27 cellular contexts compared by ENCODE assay signal in genomic region chr5:102375256-102375655, GRCh38.
A peak's percentile ranks its signal among the peaks of the same experiment; 100 is the strongest.
DNase-seq lines count a peak whose midpoint lies in the region; ATAC-seq and TF ChIP-seq lines count a peak whose summit lies in the region.
"Had no signal": no experiment of that assay in that cellular context is flagged by ENCODE, and none has a peak within 500 bp of the region (broad histone marks: within the 10 kb centered on the region; RNA-seq: fewer than 3 reads in every experiment).

No MANE protein-coding gene starts in this region.

- no peak for ATAC-seq in HG02884 (IDR thresholded peaks at IDR 0.05; ENCODE audit: unreplicated experiment)

- TF ChIP-seq CTCF in HEK293 (tag by site-specific recombination; IDR thresholded peaks at IDR 0.05), result no peak

- H3K36me3 ChIP-seq in HEK293 (ENCODE audit: control insufficient read depth in 2 of 2, insufficient read depth in 1 of 2, low read length in 2 of 2), result no peaks in the 10 kb centered on the region
- no peaks in the 10 kb centered on the region for H3K36me3 ChIP-seq in adipocyte (ENCODE audit: control insufficient read depth, insufficient read depth, low read length, severe bottlenecking)
- H3K36me3 ChIP-seq in mesenchymal stem cell (ENCODE audit: control insufficient read depth in 1 of 2, insufficient read depth in 2 of 2, low read depth in 1 of 2, low read length in 2 of 2), result no peaks in the 10 kb centered on the region
- H3K36me3 ChIP-seq: SJSA1 had no signal

- DNase-seq in adipocyte (ENCODE audit: low read depth) (peak; percentile 63), mesenchymal stem cell (peak; percentile 1), OCI-M2 (lab: John Stamatoyannopoulos, UW; ENCODE audit: unreplicated experiment) (no peak), NOMO-1 treated with dmso at 0.1 percent for 144 hours (lab: John Stamatoyannopoulos, UW; ENCODE audit: unreplicated experiment) (no peak), NCI-H446 treated with DMSO at 0.1 percent for 48 hours (lab: John Stamatoyannopoulos, UW) (no peak)
- DNase-seq: CD8-positive, alpha-beta memory T cell; DMS 273 treated with DMSO at 0.1 percent for 48 hours; DMS79; EL; GF-D8; H9; HFFc6; NCI-H1092; NCI-H1417 treated with DMSO at 0.1 percent for 48 hours; NCI-H1694 treated with DMSO at 0.1 percent for 48 hours; NCI-H2081; NCI-H2227 treated with DMSO at 0.1 percent for 48 hours; NCI-H510A; NCI-H774; Right ventricle myocardium superior; RPMI8226; T-helper 1 cell had no signal

- H3K4me3 ChIP-seq in HEK293 (ENCODE audit: low read depth, low read length) (no peak overlapping the region), adipocyte (ENCODE audit: low read length) (peak overlapping the region; percentile 40), mesenchymal stem cell (ENCODE audit: insufficient read depth in 1 of 2, low read depth in 1 of 2, low read length in 2 of 2) (peak overlapping the region in 1 of 2 experiments; percentile 12)
- H3K4me3 ChIP-seq: SJSA1 had no signal

- no peak overlapping the region for H3K4me2 ChIP-seq in mesenchymal stem cell (ENCODE audit: low read length, poor library complexity, severe bottlenecking)
- H3K4me2 ChIP-seq: KMS-11 had no signal

- whole genome bisulfite sequencing in mesenchymal stem cell, result 25% methylated on average over 1 of the region's 1 CpG

- no peaks in the 10 kb centered on the region for H3K79me1 ChIP-seq in mesenchymal stem cell (replicated peaks; ENCODE audit: low read length, poor library complexity, severe bottlenecking)

- no peak overlapping the region for H3K27ac ChIP-seq in HEK293 (ENCODE audit: extremely low read depth, low read depth, low read length)
- no peak overlapping the region for H3K27ac ChIP-seq in mesenchymal stem cell (ENCODE audit: low read length, poor library complexity, severe bottlenecking)
- H3K27ac ChIP-seq: C4-2B, KMS-11, SJSA1 had no signal

- H4K8ac ChIP-seq in mesenchymal stem cell (ENCODE audit: low read length), result no peak overlapping the region

- no peaks in the 10 kb centered on the region for H3K4me1 ChIP-seq in HEK293 (ENCODE audit: control insufficient read depth, insufficient read depth, low read length)
- H3K4me1 ChIP-seq in adipocyte (ENCODE audit: control insufficient read depth, insufficient read depth, low read length), result peaks cover 11% of the 10 kb centered on the region
- no peaks in the 10 kb centered on the region for H3K4me1 ChIP-seq in mesenchymal stem cell (ENCODE audit: control insufficient read depth, insufficient read depth, low read depth, low read length)
- H3K4me1 ChIP-seq: SJSA1 had no signal

- no peak overlapping the region for H3K14ac ChIP-seq in mesenchymal stem cell (ENCODE audit: low read length in 2 of 2)

- no peak overlapping the region for H3K4ac ChIP-seq in mesenchymal stem cell (ENCODE audit: low read depth in 1 of 2, low read length in 2 of 2)

- H4K91ac ChIP-seq in mesenchymal stem cell (ENCODE audit: low read length), result no peak overlapping the region

- no peak overlapping the region for H2BK12ac ChIP-seq in mesenchymal stem cell (ENCODE audit: low read length in 2 of 2)

- no peak overlapping the region for H2AK5ac ChIP-seq in mesenchymal stem cell (ENCODE audit: low read length, severe bottlenecking)

- H2AFZ ChIP-seq in mesenchymal stem cell (ENCODE audit: low read depth, low read length), result no peak overlapping the region

- no peaks in the 10 kb centered on the region for H3K9me3 ChIP-seq in HEK293 (ENCODE audit: control insufficient read depth, insufficient read depth, low read depth, low read length)
- no peaks in the 10 kb centered on the region for H3K9me3 ChIP-seq in adipocyte (ENCODE audit: control insufficient read depth, low read length)
- no peaks in the 10 kb centered on the region for H3K9me3 ChIP-seq in mesenchymal stem cell (ENCODE audit: control insufficient read depth, low read length)
- H3K9me3 ChIP-seq: SJSA1 had no signal

- H2BK15ac ChIP-seq in mesenchymal stem cell (ENCODE audit: low read depth, poor library complexity, severe bottlenecking), result no peak overlapping the region

- H3K9ac ChIP-seq in adipocyte (ENCODE audit: low read length) (peak overlapping the region; percentile 7), mesenchymal stem cell (ENCODE audit: low read length) (peak overlapping the region; percentile 31)
- H3K9ac ChIP-seq: KMS-11 had no signal

- no peak overlapping the region for H2BK120ac ChIP-seq in mesenchymal stem cell (ENCODE audit: low read depth, low read length)

- CTCF ChIA-PET in HEK293 (lab: Yijun Ruan, JAX), result interaction anchor here (0.7 kb wide), 1 partner anchor 231 kb away, joined by 3 read pairs; no protein-coding TSS in a partner anchor

- no peak overlapping the region for H3K23ac ChIP-seq in mesenchymal stem cell (ENCODE audit: low read length in 2 of 2)

- H3K27me3 ChIP-seq in adipocyte (replicated peaks; ENCODE audit: control insufficient read depth, insufficient read depth, low read length), result no peaks in the 10 kb centered on the region
- no peaks in the 10 kb centered on the region for H3K27me3 ChIP-seq in mesenchymal stem cell (ENCODE audit: control insufficient read depth in 1 of 2, insufficient read depth in 1 of 2, low read length in 2 of 2)
- H3K27me3 ChIP-seq: SJSA1 had no signal

- no peak overlapping the region for H2BK5ac ChIP-seq in mesenchymal stem cell (ENCODE audit: low read depth, low read length, poor library complexity, severe bottlenecking)

- H3K18ac ChIP-seq in mesenchymal stem cell (ENCODE audit: low read depth in 1 of 2, low read length in 2 of 2), result no peak overlapping the region

- POLR2A ChIA-PET in HEK293 (lab: Yijun Ruan, JAX), result no interaction called here

TF ChIP-seq in HEK293, 187 proteins besides CTCF, POLR2A, EP300 and RAD21:
- TF ChIP-seq ZNF692 (tag by site-specific recombination; IDR thresholded peaks at IDR 0.05) (no peak), SCRT2 (tag by site-specific recombination; IDR thresholded peaks at IDR 0.05) (peak; percentile 45; the same call in 1 of the 2 replicates)

Comparison
In these comparisons a context has a peak if more than half of its experiments do, and no peak if none do; other contexts are left out.
1. DNase-seq: peak in adipocyte (single experiment) and mesenchymal stem cell (single experiment); none in OCI-M2 (single experiment), NOMO-1 treated with dmso at 0.1 percent for 144 hours (single experiment) and NCI-H446 treated with DMSO at 0.1 percent for 48 hours (single experiment).